Comparison of ENCODE assay signal across 8 cellular contexts in the genomic region with DNA sequence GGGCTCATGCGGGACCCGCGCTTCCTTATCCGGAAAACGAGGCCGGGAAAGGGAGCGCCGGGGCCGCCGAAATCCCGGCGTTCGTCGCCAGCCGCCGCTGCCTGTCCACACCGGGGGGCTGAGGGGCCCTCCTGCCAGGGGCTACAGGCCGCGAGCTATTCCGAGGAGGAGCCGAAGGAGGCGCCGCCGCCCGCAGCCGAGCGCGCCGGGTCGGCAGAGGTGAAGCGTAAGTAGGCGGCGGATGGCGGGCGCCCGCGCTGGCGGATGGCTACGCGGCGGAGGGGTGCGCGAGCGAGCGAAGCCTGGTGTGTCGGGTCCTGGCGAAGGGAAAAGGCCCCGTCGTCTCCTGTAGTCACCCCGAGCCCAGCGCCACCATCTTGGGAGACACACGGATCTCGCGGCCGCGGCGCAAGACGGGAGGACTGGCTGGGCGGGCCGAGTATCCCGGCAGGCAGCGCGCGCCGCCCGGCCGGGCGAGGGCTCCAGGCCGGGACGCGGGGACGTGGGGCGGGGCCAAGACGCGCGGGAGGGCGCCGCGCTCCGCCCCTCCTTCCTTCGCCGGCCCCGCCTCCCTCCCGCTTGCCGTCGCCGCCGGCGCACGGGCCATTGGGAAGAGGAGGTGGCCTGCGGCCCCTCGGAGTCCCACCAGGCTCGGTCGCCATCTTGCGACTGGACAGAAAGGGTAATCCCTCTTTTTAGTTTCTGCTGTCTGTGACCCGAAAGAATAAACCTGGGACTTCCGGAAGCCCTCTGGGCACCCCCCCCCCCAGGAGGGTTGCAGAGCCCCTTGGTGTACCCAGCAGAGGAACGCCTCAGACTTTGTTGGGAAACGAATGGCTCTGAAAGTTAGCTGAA. TPM values are rescaled to one million over a fixed set of nuclear protein-coding genes. Genes with fewer than 3 reads are reported as not detected.
A peak's percentile ranks its signal among the peaks of the same experiment; 100 is the strongest.
DNase-seq lines count a peak whose midpoint lies in the region; ATAC-seq and TF ChIP-seq lines count a peak whose summit lies in the region.

A gene (minus strand): TSS at position 424 of the 855 bp plus-strand sequence. CDS start 29,917 bp downstream, outside the sequence.

- peak within 1 kb of the TSS; percentile 90 to 99 (median 98) for H3K27ac Mint-ChIP-seq in H9
- peak within 1 kb of the TSS; percentile 98 for H3K27ac Mint-ChIP-seq in stimulated activated naive CD8-positive, alpha-beta T cell treated with anti-CD3 and anti-CD28 coated beads, Interleukin-15, amount 100 ng/mL, for 72 hours

- H3K4me1 Mint-ChIP-seq in H9: peaks cover 25 to 26% of the 10 kb centered on the region in 2 experiments
- peaks cover 27% of the 10 kb centered on the region for H3K4me1 Mint-ChIP-seq in stimulated activated naive CD8-positive, alpha-beta T cell treated with anti-CD3 and anti-CD28 coated beads, Interleukin-15, amount 100 ng/mL, for 72 hours

- no peak within 1 kb of the TSS for H2BK20ac ChIP-seq in H9 (ENCODE audit: low read depth, low read length, poor library complexity, severe bottlenecking)

- no peaks in the 10 kb centered on the region; a peak in 1 of 7 replicates for H3K36me3 Mint-ChIP-seq in H9 (ENCODE audit: insufficient read depth in 1 of 3, low read depth in 3 of 3)

- H3K9ac ChIP-seq in H9 (ENCODE audit: extremely low read depth, insufficient read length, low read length) (peak within 1 kb of the TSS; percentile 92), neural cell (ENCODE audit: low read length) (peak within 1 kb of the TSS; percentile 94)

- H3T11ph ChIP-seq in H9 (ENCODE audit: low read length): no peak within 1 kb of the TSS

- H2BK120ac ChIP-seq in H9 (ENCODE audit: low read depth, low read length, poor library complexity, severe bottlenecking): no peak within 1 kb of the TSS

- H3K9me2 ChIP-seq in neural cell (ENCODE audit: insufficient read depth, low read length): no peaks in the 10 kb centered on the region

- H3K4ac ChIP-seq in H9 (ENCODE audit: low read depth, low read length): peak within 1 kb of the TSS; percentile 72; the same call in 1 of the 2 replicates

- no peaks in the 10 kb centered on the region for H4K20me1 ChIP-seq in H9 (ENCODE audit: control insufficient read depth, insufficient read depth, insufficient read length)
- peaks cover 9% of the 10 kb centered on the region for H4K20me1 ChIP-seq in neural cell (ENCODE audit: insufficient read depth)

- H4K8ac ChIP-seq in H9 (replicated peaks; ENCODE audit: insufficient read length, low read depth, low read length): no peak within 1 kb of the TSS

- H2BK15ac ChIP-seq in H9 (ENCODE audit: low read depth, low read length): no peak within 1 kb of the TSS

- H2AFZ ChIP-seq in H9 (ENCODE audit: low read length) (peak within 1 kb of the TSS; percentile 41), neural cell (ENCODE audit: low read depth, low read length) (peak within 1 kb of the TSS; percentile 84)

- H3K18ac ChIP-seq in H9 (ENCODE audit: insufficient read length, low read depth, low read length): peak within 1 kb of the TSS; percentile 80

- H3K27me3 Mint-ChIP-seq in H9 (ENCODE audit: low read depth): no peaks in the 10 kb centered on the region
- no peaks in the 10 kb centered on the region for H3K27me3 Mint-ChIP-seq in stimulated activated naive CD8-positive, alpha-beta T cell treated with anti-CD3 and anti-CD28 coated beads, Interleukin-15, amount 100 ng/mL, for 72 hours

- H3K9me3 ChIP-seq in H9 (ENCODE audit: control insufficient read depth, low read depth, low read length) (no peaks in the 10 kb centered on the region), neural cell (ENCODE audit: low read length) (no peaks in the 10 kb centered on the region)

- peak within 1 kb of the TSS; percentile 87 for H3K4me2 ChIP-seq in H9 (ENCODE audit: insufficient read depth, insufficient read length, low read length)
- peak within 1 kb of the TSS; percentile 66 for H3K4me2 ChIP-seq in neural cell (ENCODE audit: low read length)

- H4K5ac ChIP-seq in H9 (ENCODE audit: insufficient read length, low read depth, low read length): no peak within 1 kb of the TSS

- TF ChIP-seq RAD21 in neural cell (conservative IDR thresholded peaks at IDR 0.05): no peak

- H3K23ac ChIP-seq in H9 (ENCODE audit: insufficient read length, low read depth, low read length): no peak within 1 kb of the TSS

- peak within 1 kb of the TSS; percentile 80 for H2BK5ac ChIP-seq in H9 (ENCODE audit: insufficient read length, low read length)

- peaks cover 8% of the 10 kb centered on the region for H3K23me2 ChIP-seq in H9 (ENCODE audit: insufficient read length, low read depth, low read length, poor library complexity, severe bottlenecking)

- TF ChIP-seq CTCF in H9 (conservative IDR thresholded peaks at IDR 0.05) (peak; percentile 37; the same call in 1 of the 3 replicates), fibroblast of villous mesenchyme (IDR thresholded peaks at IDR 0.05; ENCODE audit: insufficient read depth, low read depth, low read length) (peak; percentile 30), neural cell (IDR thresholded peaks at IDR 0.05; ENCODE audit: poor library complexity, severe bottlenecking) (peak; percentile 55)

- H3K79me1 ChIP-seq in H9 (ENCODE audit: insufficient read depth, low read depth, low read length, poor library complexity, severe bottlenecking): no peaks in the 10 kb centered on the region

- H3K79me2 ChIP-seq in H9 (ENCODE audit: insufficient read depth, low read length) (peaks cover 32% of the 10 kb centered on the region; the same call in 1 of the 2 replicates), neural cell (replicated peaks; ENCODE audit: insufficient read depth, low read length) (peaks cover 43% of the 10 kb centered on the region)

- H3K4me1 ChIP-seq in H9 (ENCODE audit: insufficient read depth, low read length): no peaks in the 10 kb centered on the region

- H2AK5ac ChIP-seq in H9 (ENCODE audit: insufficient read length, low read length): no peak within 1 kb of the TSS

- H4K91ac ChIP-seq in H9 (ENCODE audit: insufficient read length, low read depth, low read length): no peak within 1 kb of the TSS

- no peaks in the 10 kb centered on the region for H3K9me3 Mint-ChIP-seq in H9
- no peaks in the 10 kb centered on the region for H3K9me3 Mint-ChIP-seq in stimulated activated naive CD8-positive, alpha-beta T cell treated with anti-CD3 and anti-CD28 coated beads, Interleukin-15, amount 100 ng/mL, for 72 hours

- H3K27ac ChIP-seq in H9 (ENCODE audit: insufficient read length, low read depth, low read length) (no peak within 1 kb of the TSS), neural cell (ENCODE audit: low read length) (peak within 1 kb of the TSS; percentile 91)

- peak within 1 kb of the TSS; percentile 85 for H3K4me3 ChIP-seq in fibroblast of villous mesenchyme (ENCODE audit: low read depth, low read length)
- peak within 1 kb of the TSS; percentile 77 for H3K4me3 ChIP-seq in neural cell (ENCODE audit: low read length)

- H3F3A ChIP-seq in neural cell (ENCODE audit: insufficient read depth, low read length, poor library complexity, severe bottlenecking): no peaks in the 10 kb centered on the region

- peak; percentile 95 for DNase-seq in GDM1 (lab: John Stamatoyannopoulos, UW)
- peak; percentile 90 for DNase-seq in H9
- peak; percentile 86 for DNase-seq in M059J (ENCODE audit: low read depth)
- peak; percentile 75 for DNase-seq in SHP77 treated with DMSO at 0.1 percent for 48 hours (lab: John Stamatoyannopoulos, UW)
- DNase-seq in activated gamma-delta T cell treated with Interleukin-2 at 50 U/mL for 16 hours: peak; percentile 84
- peak; percentile 91 for DNase-seq in fibroblast of villous mesenchyme (ENCODE audit: low read depth)
- peak; percentile 93 for DNase-seq in stimulated activated naive CD8-positive, alpha-beta T cell treated with anti-CD3 and anti-CD28 coated beads, Interleukin-15, amount 100 ng/mL, for 72 hours

- no peak within 1 kb of the TSS for H3K56ac ChIP-seq in H9 (ENCODE audit: insufficient read length, low read depth, low read length)

- no peaks in the 10 kb centered on the region for H3K36me3 ChIP-seq in neural cell (ENCODE audit: insufficient read depth, low read length)

- TF ChIP-seq EP300 in neural cell (conservative IDR thresholded peaks at IDR 0.05; ENCODE audit: poor library complexity, severe bottlenecking): peak; percentile 51

- no peaks in the 10 kb centered on the region for H3K27me3 ChIP-seq in H9 (ENCODE audit: insufficient read depth, low read length)
- H3K27me3 ChIP-seq in neural cell (ENCODE audit: insufficient read depth, low read depth, low read length): no peaks in the 10 kb centered on the region

- peak within 1 kb of the TSS; percentile 93 to 97 for H3K4me3 Mint-ChIP-seq in H9
- H3K4me3 Mint-ChIP-seq in stimulated activated naive CD8-positive, alpha-beta T cell treated with anti-CD3 and anti-CD28 coated beads, Interleukin-15, amount 100 ng/mL, for 72 hours: peak within 1 kb of the TSS; percentile 89 to 90

- peak within 1 kb of the TSS; percentile 98 for H3K14ac ChIP-seq in H9 (ENCODE audit: insufficient read depth, low read length)

- WGBS in H9 (ENCODE audit: extremely low coverage, insufficient read length, low lambda C conversion rate): no CpG with 5 or more reads among the region's 99 CpGs

- H2BK12ac ChIP-seq in H9 (ENCODE audit: insufficient read length, low read depth, low read length): no peak within 1 kb of the TSS

- peak; percentile 92 for ATAC-seq in stimulated activated naive CD8-positive, alpha-beta T cell treated with anti-CD3 and anti-CD28 coated beads, Interleukin-15, amount 100 ng/mL, for 72 hours

RNA-seq across cellular contexts. Expression of the gene that starts here (rescaled TPM):
- 108 and 109 TPM in 2 replicates for total RNA-seq in H9 (2021)
- 28.5 and 43.6 TPM in 2 replicates for total RNA-seq in M059J (2014; rRNA removed; shearing (Covaris generic))
- total RNA-seq in fibroblast of villous mesenchyme: 71.2 and 96.7 TPM in 2 replicates
- polyA plus RNA-seq in neural cell: 82.8 and 98.5 TPM in 2 replicates
- 208 and 228 TPM in 2 replicates for polyA minus RNA-seq in neural cell
